Comparison of ENCODE assay signal across 17 cellular contexts in the genomic region with DNA sequence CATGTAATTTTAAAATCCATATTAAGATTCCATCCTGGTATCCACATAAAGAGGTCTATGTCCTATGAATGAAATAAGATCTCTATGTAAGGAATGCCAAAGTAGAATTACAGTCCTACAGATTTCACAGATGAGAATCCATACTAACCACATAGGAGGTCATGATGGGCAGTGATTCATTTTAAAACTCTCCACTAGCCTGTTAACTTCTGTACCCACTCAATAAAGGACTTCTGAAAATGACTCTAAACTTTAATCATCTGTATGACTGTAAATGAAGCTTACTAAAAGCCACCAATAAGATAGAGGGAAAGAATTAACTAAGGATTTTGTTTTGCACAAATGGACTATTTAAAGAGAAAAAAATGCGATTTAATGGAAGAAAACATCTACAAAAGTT. TPM values are rescaled to one million over a fixed set of nuclear protein-coding genes. Genes with fewer than 3 reads are reported as not detected.
DNase-seq lines count a peak whose midpoint lies in the region; ATAC-seq lines count a peak whose summit lies in the region.
"Had no signal": no experiment of that assay in that cellular context is flagged by ENCODE, and none has a peak within 500 bp of the region (broad histone marks: within the 10 kb centered on the region; RNA-seq: fewer than 3 reads in every experiment).

No MANE protein-coding gene starts in this region.

- peak; percentile 70 to 89 for ATAC-seq in activated naive CD4-positive, alpha-beta T cell treated with anti-CD3 and anti-CD28 coated beads, Interleukin-2, amount 50 U/mL, for 72 hours
- ATAC-seq in GM18870 (IDR thresholded peaks at IDR 0.05; ENCODE audit: unreplicated experiment) = peak; percentile 74
- peak; percentile 88 for ATAC-seq in stimulated activated effector memory CD8-positive, alpha-beta T cell treated with anti-CD3 and anti-CD28 coated beads, Interleukin-12 subunit alpha, Interleukin-12 subunit beta, amount 100 ng/mL, for 72 hours
- ATAC-seq: GM23338, K562 had no signal

- DNase-seq in activated naive CD4-positive, alpha-beta T cell treated with anti-CD3 and anti-CD28 coated beads, Interleukin-2, amount 50 U/mL, for 72 hours (ENCODE audit: low spot score in 2 of 2) = no peak
- DNase-seq in activated naive CD4-positive, alpha-beta T cell treated with Interleukin-2 at 50 U/mL for 16 hours = no peak
- DNase-seq in SW480 (ENCODE audit: low spot score) = peak; percentile 3
- DNase-seq in stimulated activated effector memory CD8-positive, alpha-beta T cell treated with anti-CD3 and anti-CD28 coated beads, Interleukin-12 subunit alpha, Interleukin-12 subunit beta, amount 100 ng/mL, for 72 hours (ENCODE audit: low spot score in 2 of 2) = no peak
- DNase-seq in NCI-H2227 (lab: John Stamatoyannopoulos, UW; ENCODE audit: unreplicated experiment) = no peak
- no peak for DNase-seq in activated gamma-delta T cell (lab: John Stamatoyannopoulos, UW)
- no peak for DNase-seq in ACHN
- DNase-seq: BE2C; CD4-positive, alpha-beta memory T cell; COR-L47; DMS153; DMS79 treated with DMSO at 0.1 percent for 48 hours; H7 had no signal

- no peaks in the 10 kb centered on the region for H3K9me3 Mint-ChIP-seq in activated naive CD4-positive, alpha-beta T cell treated with anti-CD3 and anti-CD28 coated beads, Interleukin-2, amount 50 U/mL, for 72 hours
- H3K9me3 Mint-ChIP-seq in stimulated activated effector memory CD8-positive, alpha-beta T cell treated with anti-CD3 and anti-CD28 coated beads, Interleukin-12 subunit alpha, Interleukin-12 subunit beta, amount 100 ng/mL, for 72 hours = no peaks in the 10 kb centered on the region
- H3K9me3 Mint-ChIP-seq: CD4-positive, alpha-beta memory T cell; GM23338 had no signal

- H3K4me1 Mint-ChIP-seq in stimulated activated effector memory CD8-positive, alpha-beta T cell treated with anti-CD3 and anti-CD28 coated beads, Interleukin-12 subunit alpha, Interleukin-12 subunit beta, amount 100 ng/mL, for 72 hours = no peaks in the 10 kb centered on the region
- H3K4me1 Mint-ChIP-seq: CD4-positive, alpha-beta memory T cell; GM23338 had no signal

- in situ Hi-C loops in ACHN (cut with HindIII; ENCODE audit: low pct_ligation_motif_present, low pct_unique_long_range_greater_than_20kb, low sequenced_read_pairs) = no loop called here

- no peak overlapping the region for H3K27ac Mint-ChIP-seq in activated naive CD4-positive, alpha-beta T cell treated with anti-CD3 and anti-CD28 coated beads, Interleukin-2, amount 50 U/mL, for 72 hours
- H3K27ac Mint-ChIP-seq in stimulated activated effector memory CD8-positive, alpha-beta T cell treated with anti-CD3 and anti-CD28 coated beads, Interleukin-12 subunit alpha, Interleukin-12 subunit beta, amount 100 ng/mL, for 72 hours = no peak overlapping the region
- H3K27ac Mint-ChIP-seq: CD4-positive, alpha-beta memory T cell; GM23338 had no signal

- no peaks in the 10 kb centered on the region for H3K36me3 Mint-ChIP-seq in activated naive CD4-positive, alpha-beta T cell treated with anti-CD3 and anti-CD28 coated beads, Interleukin-2, amount 50 U/mL, for 72 hours
- H3K36me3 Mint-ChIP-seq in stimulated activated effector memory CD8-positive, alpha-beta T cell treated with anti-CD3 and anti-CD28 coated beads, Interleukin-12 subunit alpha, Interleukin-12 subunit beta, amount 100 ng/mL, for 72 hours = no peaks in the 10 kb centered on the region
- H3K36me3 Mint-ChIP-seq: CD4-positive, alpha-beta memory T cell had no signal

- H3K4me3 Mint-ChIP-seq in stimulated activated effector memory CD8-positive, alpha-beta T cell treated with anti-CD3 and anti-CD28 coated beads, Interleukin-12 subunit alpha, Interleukin-12 subunit beta, amount 100 ng/mL, for 72 hours = no peak overlapping the region
- H3K4me3 Mint-ChIP-seq: CD4-positive, alpha-beta memory T cell; GM23338 had no signal

RNA-seq across cellular contexts. Expression of a gene that starts 28.7 kb away (rescaled TPM):
- not detected for total RNA-seq in activated naive CD4-positive, alpha-beta T cell treated with anti-CD3 and anti-CD28 coated beads, Interleukin-2, amount 50 U/mL, for 72 hours
- total RNA-seq: A172; CD4-positive, alpha-beta memory T cell; GM23338; H7 had no signal

RNA-seq across cellular contexts. Expression of a gene that starts 47.3 kb away (rescaled TPM):
- total RNA-seq in activated naive CD4-positive, alpha-beta T cell treated with anti-CD3 and anti-CD28 coated beads, Interleukin-2, amount 50 U/mL, for 72 hours = not detected
- total RNA-seq: A172; CD4-positive, alpha-beta memory T cell; GM23338; H7; K562 had no signal
